In genomic region chr7:2607913-2608899, GRCh38 we compare ENCODE assay signal across 1 cellular context.
TF ChIP-seq lines count a peak whose summit lies in the region.

No MANE protein-coding gene starts in this region.

TF ChIP-seq in GM12878, 131 proteins besides CTCF, POLR2A, EP300 and RAD21:
- TF ChIP-seq CREB1 (IDR thresholded peaks at IDR 0.05; ENCODE audit: low read depth) (no peak), NR2F1 (conservative IDR thresholded peaks at IDR 0.05) (no peak), ATF3 (IDR thresholded peaks at IDR 0.05; ENCODE audit: borderline replicate concordance, extremely low read depth, low read depth, low read length) (no peak), JUNB (IDR thresholded peaks at IDR 0.05) (no peak), ATF2 (IDR thresholded peaks at IDR 0.05; ENCODE audit: low read length) (no peak), SIX5 (IDR thresholded peaks at IDR 0.05; ENCODE audit: low read depth, low read length, severe bottlenecking) (no peak), HSF1 (IDR thresholded peaks at IDR 0.05; ENCODE audit: low read depth, low read length) (no peak), MEF2A (IDR thresholded peaks at IDR 0.05; ENCODE audit: insufficient read depth, low read depth, low read length) (no peak), POLR2AphosphoS2 (IDR thresholded peaks at IDR 0.05; ENCODE audit: low read depth, low read length) (no peak), IRF5 (IDR thresholded peaks at IDR 0.05; ENCODE audit: borderline replicate concordance) (no peak), ZBED1 (IDR thresholded peaks at IDR 0.05; ENCODE audit: borderline replicate concordance) (no peak)
